In the genomic region with DNA sequence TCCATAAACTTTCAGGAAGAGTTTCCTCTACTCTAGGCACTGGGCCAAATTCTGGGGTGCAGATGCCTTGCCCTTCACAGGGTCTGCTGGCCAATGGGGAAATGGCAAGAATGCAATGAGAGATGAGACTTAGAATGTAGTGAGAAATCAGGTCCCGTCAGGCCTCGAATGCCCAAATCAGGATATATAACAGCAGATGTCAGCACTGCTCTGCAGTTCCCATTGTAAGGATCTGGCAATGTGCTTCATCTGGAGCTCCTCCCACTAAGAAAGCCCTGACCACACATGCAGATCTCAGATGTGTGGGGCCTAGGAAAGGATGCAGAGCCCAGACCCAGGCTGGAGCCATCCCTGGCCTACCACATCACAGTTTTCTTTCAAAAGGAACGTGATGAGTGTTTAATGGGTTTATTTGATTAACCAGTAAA, we compare ENCODE assay signal across 8 cellular contexts. TPM values are rescaled to one million over a fixed set of nuclear protein-coding genes. Genes with fewer than 3 reads are reported as not detected.
DNase-seq lines count a peak whose midpoint lies in the region; ATAC-seq and TF ChIP-seq lines count a peak whose summit lies in the region.

No MANE protein-coding gene starts in this region.

- H3K27me3 ChIP-seq in MM.1S (replicated peaks; ENCODE audit: insufficient read depth, low read length) (no peaks in the 10 kb centered on the region), right lobe of liver (no peaks in the 10 kb centered on the region)

- H3K27ac ChIP-seq in MM.1S (ENCODE audit: low read length) (no peak overlapping the region), right lobe of liver (no peak overlapping the region)

- peak; percentile 76 for DNase-seq in AG08396 (ENCODE audit: low spot score)
- DNase-seq in MM.1S, result no peak
- DNase-seq in choroid plexus epithelial cell (ENCODE audit: low read depth), result peak; percentile 95
- DNase-seq in right lobe of liver, result no peak
- no peak for DNase-seq in HuH-7 (ENCODE audit: low spot score)

- 25% methylated on average over 1 of the region's 3 CpGs for WGBS in right lobe of liver (ENCODE audit: insufficient coverage, low coverage, low lambda C conversion rate, missing lambda C conversion rate)

- H3K4me2 ChIP-seq in MM.1S (ENCODE audit: low read depth, low read length), result no peak overlapping the region

- TF ChIP-seq POLR2A in right lobe of liver (IDR thresholded peaks at IDR 0.05), result no peak

- H3K36me3 ChIP-seq in MM.1S (replicated peaks; ENCODE audit: insufficient read depth, low read length) (no peaks in the 10 kb centered on the region), right lobe of liver (no peaks in the 10 kb centered on the region)

- H2AFZ ChIP-seq in MM.1S (ENCODE audit: low read length), result no peak overlapping the region

- TF ChIP-seq CTCF in MM.1S (IDR thresholded peaks at IDR 0.05; ENCODE audit: low read length) (peak; percentile 7; the same call in 1 of the 2 replicates), choroid plexus epithelial cell (conservative IDR thresholded peaks at IDR 0.05; ENCODE audit: low read depth, low read length) (peak; percentile 60), right lobe of liver (IDR thresholded peaks at IDR 0.05) (peak; percentile 5 to 41 (median 20))

- H3K9ac ChIP-seq in MM.1S (ENCODE audit: low read length), result no peak overlapping the region

- H3K4me3 ChIP-seq in MM.1S (ENCODE audit: low read length), result no peak overlapping the region
- H3K4me3 ChIP-seq in choroid plexus epithelial cell (ENCODE audit: low read depth, low read length), result no peak overlapping the region
- H3K4me3 ChIP-seq in right lobe of liver, result no peak overlapping the region

- no peaks in the 10 kb centered on the region for H3F3A ChIP-seq in MM.1S (ENCODE audit: insufficient read depth, low read length)

- ATAC-seq in right lobe of liver (peak; percentile 74 to 86 (median 81)), GM18511 (IDR thresholded peaks at IDR 0.05; ENCODE audit: unreplicated experiment) (no peak), GM18502 (IDR thresholded peaks at IDR 0.05; ENCODE audit: poor library complexity, unreplicated experiment) (no peak), HG02678 (IDR thresholded peaks at IDR 0.05; ENCODE audit: unreplicated experiment) (no peak)

- H3K79me2 ChIP-seq in MM.1S (ENCODE audit: low read length), result no peaks in the 10 kb centered on the region

- H3K9me2 ChIP-seq in MM.1S (replicated peaks; ENCODE audit: insufficient read depth, low read length), result no peaks in the 10 kb centered on the region

- no peaks in the 10 kb centered on the region for H3K4me1 ChIP-seq in MM.1S (ENCODE audit: low read length)
- peaks cover 0 to 7% (median 0%) of the 10 kb centered on the region in 4 donors for H3K4me1 ChIP-seq in right lobe of liver

- intact Hi-C loops in right lobe of liver (cut with DNase I), result no loop called here

- H3K9me3 ChIP-seq in MM.1S (replicated peaks; ENCODE audit: insufficient read depth, low read length) (no peaks in the 10 kb centered on the region), right lobe of liver (no peaks in the 10 kb centered on the region)

- no peaks in the 10 kb centered on the region for H4K20me1 ChIP-seq in MM.1S (ENCODE audit: insufficient read depth, low read length)

RNA-seq across cellular contexts. Expression of gene LPCAT2, which starts 13.9 kb away (rescaled TPM):
- 1 to 10 TPM; 1.8 to 5.1 (median 2.7) TPM for total RNA-seq in right lobe of liver

RNA-seq across cellular contexts. Expression of gene MMP2, which starts 16.0 kb away (rescaled TPM):
- total RNA-seq in right lobe of liver, result 10 to 100 TPM in 2 of 6 experiments, 1 to 10 TPM in 4; 4.8 to 13.2 (median 6.7) TPM

Comparison
In these comparisons a context has a peak if more than half of its experiments do, and no peak if none do; other contexts are left out.
1. DNase-seq: peak in AG08396 (single experiment) and choroid plexus epithelial cell (single experiment); none in MM.1S (single experiment), right lobe of liver (0 of 3) and HuH-7 (single experiment).
2. CTCF ChIP-seq: peak in every context shown above with its lines; median percentile 60 in choroid plexus epithelial cell; 20 in right lobe of liver; 7 in MM.1S.
3. ATAC-seq: peak in right lobe of liver (4 of 4); none in GM18511 (single experiment), GM18502 (single experiment) and HG02678 (single experiment).